Comparison of ENCODE assay signal across 8 cellular contexts in the genomic region with DNA sequence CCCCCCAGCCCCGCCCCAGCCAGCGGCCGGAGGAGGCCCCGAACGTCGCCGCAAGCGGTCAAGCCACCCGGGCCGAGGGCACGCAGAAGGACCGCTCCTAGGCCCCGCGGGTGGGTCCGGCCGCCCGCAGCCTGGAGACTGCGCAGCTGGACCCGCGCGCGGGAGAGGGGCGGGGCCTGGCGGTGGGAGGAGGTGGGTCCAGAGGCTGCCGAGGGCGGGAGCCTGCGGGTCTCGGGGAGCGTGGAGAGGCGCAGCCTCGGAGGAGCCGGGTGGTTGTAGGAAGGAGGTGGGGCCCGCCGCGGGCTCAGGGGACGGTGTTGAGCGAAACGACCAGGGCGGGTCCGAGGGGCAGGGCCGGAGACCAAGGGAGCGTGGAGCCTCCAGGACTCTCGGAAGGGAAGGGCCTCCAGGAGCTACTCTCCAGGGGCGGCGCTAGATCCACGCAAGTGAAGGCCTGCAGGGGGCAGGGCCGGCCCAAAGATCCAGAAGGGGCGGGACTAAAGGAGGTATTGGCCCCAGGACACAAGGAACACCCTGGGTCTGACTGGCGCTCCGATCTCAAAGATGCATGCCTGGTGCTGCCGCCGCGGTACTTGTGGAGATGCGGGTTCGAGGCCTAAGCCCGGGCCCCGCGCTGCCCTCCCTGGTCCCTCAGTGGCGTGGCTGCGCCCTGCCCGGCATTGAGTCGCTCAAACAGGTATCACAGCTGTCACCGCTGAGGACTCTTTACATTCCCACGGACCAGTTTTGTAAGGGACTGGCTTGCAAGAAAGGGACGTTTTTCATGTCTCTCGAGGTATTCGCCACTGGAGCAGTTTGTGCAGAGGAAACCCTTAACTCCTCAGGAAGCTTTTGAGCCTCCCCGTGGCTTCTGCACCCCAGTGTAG. TPM values are rescaled to one million over a fixed set of nuclear protein-coding genes. Genes with fewer than 3 reads are reported as not detected.
DNase-seq lines count a peak whose midpoint lies in the region; TF ChIP-seq lines count a peak whose summit lies in the region.

No MANE protein-coding gene starts in this region.

- no peaks in the 10 kb centered on the region for H3K4me1 ChIP-seq in SJCRH30
- H3K4me1 ChIP-seq in thymus (ENCODE audit: control insufficient read depth, insufficient read depth, low read length), result peaks cover 3% of the 10 kb centered on the region

- peaks cover 8% of the 10 kb centered on the region for H3K4me1 Mint-ChIP-seq in glutamatergic neuron (ENCODE audit: low read depth, unreplicated experiment)
- peaks cover 14% of the 10 kb centered on the region for H3K4me1 Mint-ChIP-seq in osteocyte (ENCODE audit: unreplicated experiment)

- no peak overlapping the region for H3K27ac ChIP-seq in SJCRH30
- peak overlapping the region; percentile 18 for H3K27ac ChIP-seq in thymus (ENCODE audit: low read depth)

- H3K27me3 Mint-ChIP-seq in glutamatergic neuron (ENCODE audit: unreplicated experiment) (peaks cover 3% of the 10 kb centered on the region), osteocyte (ENCODE audit: unreplicated experiment) (no peaks in the 10 kb centered on the region)

- DNase-seq in ELF-1 (ENCODE audit: low read depth, low spot score) (peak; percentile 97), H4 (ENCODE audit: low spot score) (peak; percentile 77), MG63 (peak; percentile 87), SJCRH30 (peak; percentile 85 to 88), glutamatergic neuron (peak; percentile 83), osteocyte (ENCODE audit: extremely low spot score, unreplicated experiment) (peak; percentile 90)
- peak; percentile 78 for DNase-seq in activated naive CD4-positive, alpha-beta T cell treated with Interleukin-2 at 50 U/mL for 16 hours

- H3K4me3 Mint-ChIP-seq in glutamatergic neuron (ENCODE audit: unreplicated experiment) (peak overlapping the region; percentile 73), osteocyte (ENCODE audit: unreplicated experiment) (peak overlapping the region; percentile 74)

- H3K4me3 ChIP-seq in MG63 (peak overlapping the region; percentile 45), SJCRH30 (peak overlapping the region; percentile 59), thymus (ENCODE audit: low read length) (peak overlapping the region; percentile 62)

- H3K27ac Mint-ChIP-seq in glutamatergic neuron (ENCODE audit: unreplicated experiment) (no peak overlapping the region), osteocyte (ENCODE audit: unreplicated experiment) (no peak overlapping the region)

- H3K27me3 ChIP-seq in MG63 (no peaks in the 10 kb centered on the region), SJCRH30 (no peaks in the 10 kb centered on the region), thymus (ENCODE audit: control insufficient read depth, insufficient read depth) (no peaks in the 10 kb centered on the region)

- 3% methylated on average over 68 of the region's 68 CpGs for WGBS in thymus

- H3K36me3 ChIP-seq in MG63, result no peaks in the 10 kb centered on the region
- H3K36me3 ChIP-seq in SJCRH30, result no peaks in the 10 kb centered on the region
- peaks cover 12% of the 10 kb centered on the region for H3K36me3 ChIP-seq in thymus (ENCODE audit: control insufficient read depth, insufficient read depth)

- H3K9me3 ChIP-seq in MG63 (no peaks in the 10 kb centered on the region), SJCRH30 (replicated peaks) (no peaks in the 10 kb centered on the region), thymus (ENCODE audit: control insufficient read depth) (no peaks in the 10 kb centered on the region)

- H3K9me3 Mint-ChIP-seq in glutamatergic neuron (ENCODE audit: unreplicated experiment) (peaks cover 5% of the 10 kb centered on the region), osteocyte (ENCODE audit: unreplicated experiment) (no peaks in the 10 kb centered on the region)

- no peaks in the 10 kb centered on the region for H3K36me3 Mint-ChIP-seq in glutamatergic neuron (ENCODE audit: unreplicated experiment)
- H3K36me3 Mint-ChIP-seq in osteocyte (ENCODE audit: unreplicated experiment), result peaks cover 1% of the 10 kb centered on the region

- TF ChIP-seq CTCF in glutamatergic neuron (IDR thresholded peaks at IDR 0.05; ENCODE audit: partially characterized antibody, unreplicated experiment) (peak; percentile 32), osteocyte (IDR thresholded peaks at IDR 0.05) (peak; percentile 55)

RNA-seq across cellular contexts. Expression of a gene that starts 5.9 kb away (rescaled TPM):
- total RNA-seq in H4 (2014; rRNA removed; shearing (Covaris generic)), result 59.1 and 61.2 TPM in 2 replicates
- 74.1 and 76.5 TPM in 2 replicates for total RNA-seq in MG63 (2014; rRNA removed; shearing (Covaris generic); ENCODE audit: low replicate concordance)
- 43.5 and 51.1 TPM in 2 replicates for total RNA-seq in SJCRH30 (2014; rRNA removed; shearing (Covaris generic))
- total RNA-seq in glutamatergic neuron (ENCODE audit: unreplicated experiment), result 71.8 TPM
- total RNA-seq in osteocyte, result 45.6 and 50.0 TPM in 2 replicates
- 52.3 TPM for polyA plus RNA-seq in thymus

RNA-seq across cellular contexts. Expression of a gene that starts 6.1 kb away (rescaled TPM):
- 53.0 and 61.4 TPM in 2 replicates for total RNA-seq in H4 (2014; rRNA removed; shearing (Covaris generic))
- 117 and 168 TPM in 2 replicates for total RNA-seq in MG63 (2014; rRNA removed; shearing (Covaris generic); ENCODE audit: low replicate concordance)
- 52.3 and 52.4 TPM in 2 replicates for total RNA-seq in SJCRH30 (2014; rRNA removed; shearing (Covaris generic))
- total RNA-seq in glutamatergic neuron (ENCODE audit: unreplicated experiment) (120 TPM), osteocyte (69.8 and 78.3 TPM in 2 replicates)
- 86.0 TPM for polyA plus RNA-seq in thymus

RNA-seq across cellular contexts. Expression of a gene that starts 19.8 kb away (rescaled TPM):
- 23.2 and 32.8 TPM in 2 replicates for total RNA-seq in H4 (2014; rRNA removed; shearing (Covaris generic))
- total RNA-seq in MG63 (2014; rRNA removed; shearing (Covaris generic); ENCODE audit: low replicate concordance), result 16.6 and 25.9 TPM in 2 replicates
- total RNA-seq in SJCRH30 (2014; rRNA removed; shearing (Covaris generic)), result 12.6 and 16.0 TPM in 2 replicates
- total RNA-seq in glutamatergic neuron (ENCODE audit: unreplicated experiment) (22.1 TPM), osteocyte (34.6 and 37.0 TPM in 2 replicates)
- 13.3 TPM for polyA plus RNA-seq in thymus

RNA-seq across cellular contexts. Expression of a gene that starts 27.2 kb away (rescaled TPM):
- 10.8 and 11.9 TPM in 2 replicates for total RNA-seq in H4 (2014; rRNA removed; shearing (Covaris generic))
- 1.6 and 1.9 TPM in 2 replicates for total RNA-seq in MG63 (2014; rRNA removed; shearing (Covaris generic); ENCODE audit: low replicate concordance)
- total RNA-seq in SJCRH30 (2014; rRNA removed; shearing (Covaris generic)), result 6.8 and 8.0 TPM in 2 replicates
- total RNA-seq in glutamatergic neuron (ENCODE audit: unreplicated experiment), result 16.5 TPM
- total RNA-seq in osteocyte, result 6.4 and 7.3 TPM in 2 replicates
- polyA plus RNA-seq in thymus, result 75.4 TPM

RNA-seq across cellular contexts. Expression of a gene that starts 56.2 kb away (rescaled TPM):
- total RNA-seq in H4 (2014; rRNA removed; shearing (Covaris generic)), result 9.9 and 16.0 TPM in 2 replicates
- 0.72 and 6.1 TPM in 2 replicates for total RNA-seq in MG63 (2014; rRNA removed; shearing (Covaris generic); ENCODE audit: low replicate concordance)
- total RNA-seq in SJCRH30 (2014; rRNA removed; shearing (Covaris generic)), result not detected in 2 replicates
- total RNA-seq in glutamatergic neuron (ENCODE audit: unreplicated experiment) (127 TPM), osteocyte (13.1 and 14.8 TPM in 2 replicates)
- polyA plus RNA-seq in thymus, result 0.55 TPM
